In the genomic region with DNA sequence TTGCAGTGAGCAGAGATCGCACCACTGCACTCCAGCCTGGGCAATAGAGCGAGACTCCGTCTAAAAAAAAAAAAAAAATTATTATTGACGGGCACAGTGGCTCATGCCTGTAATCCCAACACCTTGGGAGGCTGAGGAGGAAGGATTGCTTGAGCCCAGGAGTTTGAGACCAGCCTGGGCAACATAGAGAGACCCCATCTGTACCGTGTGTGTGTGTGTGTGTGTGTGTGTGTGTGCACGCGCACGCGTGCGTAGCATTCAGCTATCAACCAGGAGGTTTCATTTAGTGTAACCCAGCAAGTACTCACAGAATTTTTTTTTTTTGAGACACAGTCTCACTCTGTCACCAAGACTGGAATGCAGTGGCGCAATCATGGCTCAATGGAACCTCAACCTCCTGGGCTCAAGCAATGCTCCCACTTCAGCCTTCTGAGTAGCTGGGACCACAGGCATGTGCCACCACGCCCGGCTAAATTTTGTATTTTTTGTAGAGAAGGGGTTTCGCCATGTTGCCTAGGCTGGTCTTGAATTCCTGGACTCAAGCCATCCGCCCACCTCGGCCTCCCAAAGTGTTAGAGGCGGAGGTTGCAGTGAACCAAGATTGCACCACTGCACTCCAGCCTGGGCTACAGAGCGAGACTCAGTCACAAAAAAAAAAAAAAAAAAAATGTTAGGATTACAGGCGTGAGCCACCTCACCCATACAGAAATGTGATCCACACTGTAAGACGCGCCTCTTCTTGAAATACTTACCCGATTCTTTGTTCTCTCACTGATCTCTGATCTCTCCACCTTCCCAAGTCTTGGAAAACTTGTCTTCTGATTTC, we compare ENCODE assay signal across 8 cellular contexts. TPM values are rescaled to one million over a fixed set of nuclear protein-coding genes. Genes with fewer than 3 reads are reported as not detected.
A peak's percentile ranks its signal among the peaks of the same experiment; 100 is the strongest.
DNase-seq lines count a peak whose midpoint lies in the region; ATAC-seq and TF ChIP-seq lines count a peak whose summit lies in the region.
"Not testable (repeated sequence)": the region's sequence is repeated elsewhere in the genome, so short reads cannot be mapped to it uniquely, and the experiment has no call there.

No MANE protein-coding gene starts in this region.

- 72% methylated on average over 21 to 22 of the region's 22 CpGs for WGBS in lung, 2 donors
- WGBS in transverse colon (ENCODE audit: low coverage in 1 of 2), 2 donors, result 90 to 91% methylated on average over 7 to 22 of the region's 22 CpGs

- not testable (repeated sequence) for H3K9me3 Mint-ChIP-seq in Calu3 (ENCODE audit: low read depth, unreplicated experiment); T-helper 2 cell treated with Interferon-gamma antibody and Interleukin-4, amounts not matched to agents 5 μg/mL and 100 μg/mL, for 36 hours; MCF 10A (ENCODE audit: unreplicated experiment); progenitor cell of endocrine pancreas (ENCODE audit: low read depth)

- intact Hi-C loops in Calu3 (cut with micrococcal nuclease; ENCODE audit: unreplicated experiment); MCF 10A (cut with micrococcal nuclease): not testable (repeated sequence)
- intact Hi-C loops in transverse colon (cut with DNase I; ENCODE audit: low total_unique reads), result loop anchor here (2.0 kb wide), 1 partner anchor 35 kb away; the partner anchor contains the start of gene IMPA2

- H3K9me3 ChIP-seq in Loucy (ENCODE audit: insufficient read depth, low read depth, low read length); lung (ENCODE audit: control insufficient read depth in 2 of 2, insufficient read depth in 1 of 2, low read length in 1 of 2); transverse colon: not testable (repeated sequence)

- CTCF ChIA-PET in Calu3 (lab: Charles Lee), result interaction anchor here (1.9 to 2.2 kb wide), 2 partner anchors 8 to 49 kb away, joined by 7 to 9 read pairs; no protein-coding TSS in a partner anchor
- CTCF ChIA-PET in MCF 10A (lab: Yijun Ruan, JAX), result interaction anchor here (0.5 to 20.4 kb wide), 8 partner anchors 9 to 291 kb away, joined by 3 to 458 read pairs (median 4); no protein-coding TSS in a partner anchor

- H3K4me3 Mint-ChIP-seq in Calu3 (ENCODE audit: low read depth, unreplicated experiment); progenitor cell of endocrine pancreas (ENCODE audit: low read depth): not testable (repeated sequence)
- H3K4me3 Mint-ChIP-seq in T-helper 2 cell treated with Interferon-gamma antibody and Interleukin-4, amounts not matched to agents 5 μg/mL and 100 μg/mL, for 36 hours, result peak overlapping the region; percentile 53
- H3K4me3 Mint-ChIP-seq in MCF 10A (ENCODE audit: unreplicated experiment), result peak overlapping the region; percentile 66

- not testable (repeated sequence) for H3K36me3 ChIP-seq in Loucy (ENCODE audit: insufficient read depth, low read length); lung (ENCODE audit: control insufficient read depth in 2 of 2, insufficient read depth in 2 of 2, low read length in 2 of 2); transverse colon

- TF ChIP-seq POLR2A in transverse colon (IDR thresholded peaks at IDR 0.05), result not testable (repeated sequence)

- in situ Hi-C loops in transverse colon (cut with MboI; ENCODE audit: low pct_ligation_motif_present in 1 of 4, low pct_unique_long_range_greater_than_20kb in 1 of 4, low sequenced_read_pairs in 3 of 4), result loop anchor here in 3 of 4 donors (10.0 kb wide), 2 partner anchors 49 to 89 kb away; no protein-coding TSS in a partner anchor

- not testable (repeated sequence) for H3K36me3 Mint-ChIP-seq in Calu3 (ENCODE audit: insufficient read depth, unreplicated experiment); T-helper 2 cell treated with Interferon-gamma antibody and Interleukin-4, amounts not matched to agents 5 μg/mL and 100 μg/mL, for 36 hours (ENCODE audit: low read depth); MCF 10A (ENCODE audit: insufficient read depth, unreplicated experiment); progenitor cell of endocrine pancreas (ENCODE audit: insufficient read depth)

- H3K9ac ChIP-seq in Loucy (ENCODE audit: low read depth, low read length, poor library complexity, severe bottlenecking), result peak overlapping the region; percentile 54

- not testable (repeated sequence) for H3K27ac Mint-ChIP-seq in Calu3 (ENCODE audit: unreplicated experiment); T-helper 2 cell treated with Interferon-gamma antibody and Interleukin-4, amounts not matched to agents 5 μg/mL and 100 μg/mL, for 36 hours
- H3K27ac Mint-ChIP-seq in MCF 10A (ENCODE audit: low read depth, unreplicated experiment) (peak overlapping the region; percentile 95), progenitor cell of endocrine pancreas (peak overlapping the region; percentile 63)

- not testable (repeated sequence) for BruUV-seq in Calu3 (replicated peaks; lab: Mats Ljungman, UMichigan); MCF 10A (replicated peaks; lab: Mats Ljungman, UMichigan)

- POLR2A ChIA-PET in MCF 10A (lab: Yijun Ruan, JAX), result interaction anchor here (0.6 to 4.5 kb wide), 21 partner anchors 8 to 431 kb away, joined by 3 to 77 read pairs (median 4); partner anchors contain the start of genes AFG3L2 and IMPA2

- not testable (repeated sequence) for H3K79me2 ChIP-seq in Loucy (ENCODE audit: insufficient read depth, low read length)

- H3K9me2 ChIP-seq in Loucy (replicated peaks; ENCODE audit: low read depth, low read length), result not testable (repeated sequence)

- H3K27me3 Mint-ChIP-seq in Calu3 (ENCODE audit: unreplicated experiment); T-helper 2 cell treated with Interferon-gamma antibody and Interleukin-4, amounts not matched to agents 5 μg/mL and 100 μg/mL, for 36 hours (ENCODE audit: low read depth); MCF 10A (ENCODE audit: insufficient read depth, unreplicated experiment); progenitor cell of endocrine pancreas: not testable (repeated sequence)

- H4K20me1 ChIP-seq in Loucy (ENCODE audit: insufficient read depth, low read length, poor library complexity, severe bottlenecking), result not testable (repeated sequence)

- H2AFZ ChIP-seq in Loucy (ENCODE audit: low read length), result not testable (repeated sequence)

- peak; percentile 16 for ATAC-seq in lung (ENCODE audit: insufficient read depth, low FRiP score)

- peak overlapping the region; percentile 65 for H3K4me3 ChIP-seq in Loucy (ENCODE audit: low read length, poor library complexity, severe bottlenecking)
- H3K4me3 ChIP-seq in fibroblast of the aortic adventitia (ENCODE audit: low read depth, low read length); lung; transverse colon: not testable (repeated sequence)

- not testable (repeated sequence) for TF ChIP-seq EP300 in transverse colon (IDR thresholded peaks at IDR 0.05; ENCODE audit: low read depth)

- H3K27ac ChIP-seq in lung (ENCODE audit: low read depth in 1 of 2, low read length in 1 of 2), result peak overlapping the region in 1 of 2 donors; percentile 63
- H3K27ac ChIP-seq in transverse colon, result peak overlapping the region; percentile 93 to 96 (median 94)

- not testable (repeated sequence) for H3F3A ChIP-seq in Loucy (ENCODE audit: low read depth)

- not testable (repeated sequence) for TF ChIP-seq CTCF in Calu3 (IDR thresholded peaks at IDR 0.05; ENCODE audit: unreplicated experiment); Loucy (conservative IDR thresholded peaks at IDR 0.05; ENCODE audit: low read length); MCF 10A (IDR thresholded peaks at IDR 0.05; ENCODE audit: unreplicated experiment); fibroblast of the aortic adventitia (IDR thresholded peaks at IDR 0.05; ENCODE audit: insufficient read depth, low read length); lung (IDR thresholded peaks at IDR 0.05; ENCODE audit: control extremely low read depth, extremely low read depth); progenitor cell of endocrine pancreas (IDR thresholded peaks at IDR 0.05; ENCODE audit: unreplicated experiment); transverse colon (IDR thresholded peaks at IDR 0.05)

- H3K4me2 ChIP-seq in Loucy (ENCODE audit: low read depth, low read length, poor library complexity, severe bottlenecking), result peak overlapping the region; percentile 69

- H3K4me1 ChIP-seq in Loucy (ENCODE audit: insufficient read depth, low read length, poor library complexity, severe bottlenecking), result peaks cover 28% of the 10 kb centered on the region
- not testable (repeated sequence) for H3K4me1 ChIP-seq in lung (ENCODE audit: control insufficient read depth in 2 of 2, insufficient read depth in 2 of 2, low read length in 2 of 2)
- H3K4me1 ChIP-seq in transverse colon, result peaks cover 10 to 25% (median 19%) of the 10 kb centered on the region in 4 donors

- not testable (repeated sequence) for H3K27me3 ChIP-seq in Loucy (ENCODE audit: insufficient read depth, low read length, poor library complexity, severe bottlenecking); lung (ENCODE audit: control insufficient read depth, insufficient read depth); transverse colon

- not testable (repeated sequence) for H3K4me1 Mint-ChIP-seq in Calu3 (ENCODE audit: low read depth, unreplicated experiment); T-helper 2 cell treated with Interferon-gamma antibody and Interleukin-4, amounts not matched to agents 5 μg/mL and 100 μg/mL, for 36 hours (ENCODE audit: low read depth)
- H3K4me1 Mint-ChIP-seq in MCF 10A (ENCODE audit: insufficient read depth, unreplicated experiment) (peaks cover 28% of the 10 kb centered on the region), progenitor cell of endocrine pancreas (ENCODE audit: low read depth) (peaks cover 25% of the 10 kb centered on the region)

- DNase-seq in Calu3, result peak; percentile 9
- not testable (repeated sequence) for DNase-seq in T-helper 2 cell treated with Interferon-gamma antibody and Interleukin-4, amounts not matched to agents 5 μg/mL and 100 μg/mL, for 36 hours (ENCODE audit: low spot score); progenitor cell of endocrine pancreas (ENCODE audit: low spot score, unreplicated experiment)
- peak; percentile 75 for DNase-seq in MCF 10A (ENCODE audit: unreplicated experiment)
- peak; percentile 30 for DNase-seq in fibroblast of the aortic adventitia (ENCODE audit: low read depth)
- DNase-seq in lung (ENCODE audit: low spot score), result peak; percentile 87
- peak; percentile 19 for DNase-seq in transverse colon

RNA-seq across cellular contexts. Expression of gene IMPA2, which starts 35.3 kb away (rescaled TPM):
- 30.9 and 34.8 TPM in 2 replicates for total RNA-seq in Calu3 (2022)
- 8.8 and 12.8 TPM in 2 replicates for total RNA-seq in MCF 10A (2022)
- 6.9 and 14.1 TPM in 2 replicates for total RNA-seq in fibroblast of the aortic adventitia (ENCODE audit: low replicate concordance)
- 10 to 100 TPM; 60.8 to 62.2 TPM for total RNA-seq in lung
- polyA plus RNA-seq in lung, result 10 to 100 TPM; 43.4 to 65.4 TPM
- total RNA-seq in progenitor cell of endocrine pancreas, result 53.4 and 58.8 TPM in 2 replicates
- total RNA-seq in transverse colon, result 100 to 1,000 TPM in 1 of 4 donors, 10 to 100 TPM in 3; 50.1 to 290 (median 84.6) TPM

RNA-seq across cellular contexts. Expression of gene MPPE1, which starts 37.9 kb away (rescaled TPM):
- total RNA-seq in Calu3 (2022), result 37.6 and 44.4 TPM in 2 replicates
- 15.7 and 24.7 TPM in 2 replicates for total RNA-seq in MCF 10A (2022)
- total RNA-seq in fibroblast of the aortic adventitia (ENCODE audit: low replicate concordance), result 24.0 and 65.0 TPM in 2 replicates
- 10 to 100 TPM; 41.3 to 71.4 TPM for total RNA-seq in lung
- polyA plus RNA-seq in lung, result 10 to 100 TPM; 41.3 to 46.7 TPM
- total RNA-seq in progenitor cell of endocrine pancreas, result 27.4 and 37.4 TPM in 2 replicates
- 10 to 100 TPM; 24.7 to 83.4 (median 55.8) TPM for total RNA-seq in transverse colon
